Comparison of ENCODE assay signal across 10 cellular contexts in genomic region chr10:95273393-95274312, GRCh38. TPM values are rescaled to one million over a fixed set of nuclear protein-coding genes. Genes with fewer than 3 reads are reported as not detected.
DNase-seq lines count a peak whose midpoint lies in the region; ATAC-seq and TF ChIP-seq lines count a peak whose summit lies in the region.
"Had no signal": no experiment of that assay in that cellular context is flagged by ENCODE, and none has a peak within 500 bp of the region (broad histone marks: within the 10 kb centered on the region; RNA-seq: fewer than 3 reads in every experiment).

No MANE protein-coding gene starts in this region.

- no peak overlapping the region for H3K23ac ChIP-seq in neuronal stem cell (ENCODE audit: low read depth, low read length, poor library complexity)

- H2BK5ac ChIP-seq in neuronal stem cell (ENCODE audit: low read length) = no peak overlapping the region

- H3K14ac ChIP-seq in neuronal stem cell (ENCODE audit: low read length) = no peak overlapping the region

- H2BK12ac ChIP-seq in neuronal stem cell (ENCODE audit: low read length) = no peak overlapping the region

- no peak overlapping the region for H3K4ac ChIP-seq in neuronal stem cell (ENCODE audit: low read length)

- no peak overlapping the region for H2BK120ac ChIP-seq in neuronal stem cell (ENCODE audit: low read depth, low read length)

- no peak overlapping the region for H4K8ac ChIP-seq in neuronal stem cell (ENCODE audit: low read depth, low read length)

- no peaks in the 10 kb centered on the region for H3K79me1 ChIP-seq in neuronal stem cell (ENCODE audit: low read depth, low read length)

- DNase-seq in AG08396 (ENCODE audit: low spot score) = peak; percentile 75
- peak; percentile 90 for DNase-seq in RPMI7951 (ENCODE audit: low read depth)
- DNase-seq in fibroblast of lung (ENCODE audit: low read depth in 2 of 2) = peak; percentile 83 to 85
- DNase-seq in neuronal stem cell (ENCODE audit: low spot score) = no peak
- no peak for DNase-seq in amygdala (lab: John Stamatoyannopoulos, UW)
- no peak for DNase-seq in effector CD4-positive, alpha-beta T cell
- DNase-seq: CD4-positive, alpha-beta memory T cell; NCI-H1436 had no signal

- H2BK15ac ChIP-seq in neuronal stem cell (ENCODE audit: low read length) = no peak overlapping the region

- H3K27ac ChIP-seq in fibroblast of lung (ENCODE audit: insufficient read depth, low read length) = peak overlapping the region; percentile 71
- H3K27ac ChIP-seq in neuronal stem cell (replicated peaks; ENCODE audit: low read length) = no peak overlapping the region

- no peak overlapping the region for H2AFZ ChIP-seq in fibroblast of lung (ENCODE audit: low read length)
- peak overlapping the region; percentile 47 for H2AFZ ChIP-seq in neuronal stem cell (ENCODE audit: low read length)

- H3K4me1 ChIP-seq in fibroblast of lung (ENCODE audit: control insufficient read depth, extremely low read depth, insufficient read depth, low read length) = peaks cover 32% of the 10 kb centered on the region
- H3K4me1 ChIP-seq in neuronal stem cell (ENCODE audit: control insufficient read depth in 2 of 2, insufficient read depth in 1 of 2, low read depth in 1 of 2, low read length in 2 of 2) = peaks cover 0 to 8% of the 10 kb centered on the region in 2 donors

- TF ChIP-seq CTCF in fibroblast of lung (conservative IDR thresholded peaks at IDR 0.05 in 1 of 2, IDR thresholded peaks at IDR 0.05 in 1 of 2; ENCODE audit: low read depth in 1 of 2, low read length in 2 of 2) = no peak

- no peak overlapping the region for H2AK5ac ChIP-seq in neuronal stem cell (ENCODE audit: low read depth, low read length)

- H4K20me1 ChIP-seq in fibroblast of lung (ENCODE audit: control insufficient read depth, extremely low read depth, insufficient read depth, low read length) = no peaks in the 10 kb centered on the region

- ATAC-seq in GM18909 (IDR thresholded peaks at IDR 0.05; ENCODE audit: poor library complexity, unreplicated experiment) = no peak
- no peak for ATAC-seq in GM18511 (IDR thresholded peaks at IDR 0.05; ENCODE audit: unreplicated experiment)

- WGBS in neuronal stem cell (ENCODE audit: extremely low coverage in 2 of 2, insufficient read length in 2 of 2, insufficient replicate concordance in 1 of 2), 2 donors = no CpG with 5 or more reads among the region's 13 CpGs

- H3K27me3 ChIP-seq in fibroblast of lung (ENCODE audit: control insufficient read depth, insufficient read depth, low read length) = no peaks in the 10 kb centered on the region
- H3K27me3 ChIP-seq in neuronal stem cell (ENCODE audit: control insufficient read depth in 3 of 3, insufficient read depth in 3 of 3, low read depth in 1 of 3, low read length in 3 of 3) = no peaks in the 10 kb centered on the region

- H3K4me3 ChIP-seq in fibroblast of lung (replicated peaks in 1 of 4; ENCODE audit: control extremely low read depth in 1 of 4, insufficient read depth in 1 of 4, low read depth in 3 of 4, low read length in 4 of 4) (peak overlapping the region in 1 of 4 experiments; percentile 31), neuronal stem cell (ENCODE audit: low read length in 2 of 2) (no peak overlapping the region)

- no peaks in the 10 kb centered on the region for H3K36me3 ChIP-seq in fibroblast of lung (ENCODE audit: control insufficient read depth, insufficient read depth, low read length)
- no peaks in the 10 kb centered on the region for H3K36me3 ChIP-seq in neuronal stem cell (replicated peaks in 1 of 2; ENCODE audit: control insufficient read depth in 2 of 2, insufficient read depth in 2 of 2, low read length in 2 of 2)

- peak overlapping the region; percentile 62 for H3K4me2 ChIP-seq in fibroblast of lung (ENCODE audit: extremely low read depth, insufficient read depth, low read length)
- H3K4me2 ChIP-seq in neuronal stem cell (ENCODE audit: insufficient read depth, low read length, poor library complexity, severe bottlenecking) = no peak overlapping the region

- H3K18ac ChIP-seq in neuronal stem cell (ENCODE audit: low read length) = no peak overlapping the region

- H3K9me3 ChIP-seq in fibroblast of lung (ENCODE audit: control insufficient read depth, insufficient read depth, low read depth, low read length) (no peaks in the 10 kb centered on the region), neuronal stem cell (replicated peaks in 1 of 2; ENCODE audit: control insufficient read depth in 2 of 2, insufficient read depth in 1 of 2, low read depth in 1 of 2, low read length in 2 of 2) (no peaks in the 10 kb centered on the region)

- peaks cover 47% of the 10 kb centered on the region for H3K79me2 ChIP-seq in fibroblast of lung (ENCODE audit: control insufficient read depth, insufficient read depth, low read length)

- no peak overlapping the region for H4K91ac ChIP-seq in neuronal stem cell (ENCODE audit: low read depth, low read length, poor library complexity)

- peak overlapping the region; percentile 24 for H3K9ac ChIP-seq in fibroblast of lung (ENCODE audit: insufficient read depth, low read length)
- no peak overlapping the region for H3K9ac ChIP-seq in neuronal stem cell (ENCODE audit: low read depth, low read length, poor library complexity)

RNA-seq across cellular contexts. Expression of gene PDLIM1, which starts 17.1 kb away (rescaled TPM):
- 38.4 and 38.8 TPM in 2 replicates for total RNA-seq in RPMI7951 (2014; rRNA removed; shearing (Covaris generic))
- total RNA-seq in fibroblast of lung = 12.1 and 24.3 TPM in 2 replicates
- polyA plus RNA-seq in fibroblast of lung = 199 and 390 TPM in 2 replicates
- 236 and 460 TPM in 2 replicates for polyA plus RNA-seq in fibroblast of lung (2012)
- 188 and 437 TPM in 2 replicates for polyA minus RNA-seq in fibroblast of lung (ENCODE audit: low replicate concordance)
- 24.2 TPM for polyA plus RNA-seq in neuronal stem cell (2013, experiment 1 of 2)
- polyA plus RNA-seq in neuronal stem cell (2013, experiment 2 of 2) = 22.2 TPM

Comparison
In these comparisons a context has a peak if more than half of its experiments do, and no peak if none do; other contexts are left out.
1. DNase-seq: peak in AG08396 (single experiment), RPMI7951 (single experiment) and fibroblast of lung (2 of 2); none in neuronal stem cell (single experiment), amygdala (0 of 56) and effector CD4-positive, alpha-beta T cell (single experiment).